Comparison of ENCODE assay signal across 1 cellular context in genomic region chr2:217421834-217422233, GRCh38.
TF ChIP-seq lines count a peak whose summit lies in the region.

No MANE protein-coding gene starts in this region.

TF ChIP-seq in IMR-90, 13 proteins besides CTCF, POLR2A, EP300 and RAD21 (continued from another document):
- no peak for TF ChIP-seq MAZ (IDR thresholded peaks at IDR 0.05; ENCODE audit: borderline replicate concordance, low read depth, low read length)
